ENCODE assay signal across 8 cellular contexts in the genomic region with DNA sequence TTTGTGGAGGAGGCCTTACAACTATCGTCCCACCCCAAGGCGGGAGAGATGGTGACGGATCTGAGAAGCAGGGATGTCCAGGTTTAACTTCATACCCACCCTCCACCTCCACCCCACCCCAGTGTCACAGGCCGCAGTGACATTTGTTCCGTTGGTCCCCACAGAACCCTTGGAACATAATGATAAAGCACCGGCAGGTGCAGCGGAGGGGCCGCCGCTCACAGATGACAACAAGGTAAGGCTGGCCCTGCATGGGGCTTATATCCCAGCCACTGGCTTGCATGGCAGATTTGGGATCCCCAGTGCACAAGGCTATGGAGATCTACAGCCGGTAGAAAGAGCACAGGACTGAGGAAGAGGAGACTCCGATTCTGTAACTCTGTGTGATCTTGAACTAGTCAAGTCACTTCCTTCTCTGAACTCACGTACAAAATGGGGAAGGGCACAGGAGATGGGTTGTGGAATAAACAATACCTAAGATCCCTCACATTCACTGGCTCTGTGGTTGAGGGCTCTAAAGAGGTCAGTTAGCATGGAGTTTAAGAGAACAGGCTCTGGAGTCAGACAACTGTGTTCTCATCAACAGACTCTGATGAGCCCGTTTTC. TPM values are rescaled to one million over a fixed set of nuclear protein-coding genes. Genes with fewer than 3 reads are reported as not detected.
A peak's percentile ranks its signal among the peaks of the same experiment; 100 is the strongest.
DNase-seq lines count a peak whose midpoint lies in the region; ATAC-seq and TF ChIP-seq lines count a peak whose summit lies in the region.

No MANE protein-coding gene starts in this region.

- H3K14ac ChIP-seq in neuronal stem cell (ENCODE audit: low read length), result no peak overlapping the region

- H3K79me1 ChIP-seq in neuronal stem cell (ENCODE audit: low read depth, low read length), result peaks cover 6% of the 10 kb centered on the region

- H2BK5ac ChIP-seq in neuronal stem cell (ENCODE audit: low read length), result no peak overlapping the region

- no peak for TF ChIP-seq CTCF in RWPE2 (IDR thresholded peaks at IDR 0.05; ENCODE audit: poor library complexity, severe bottlenecking)
- no peak for TF ChIP-seq CTCF in epithelial cell of esophagus (IDR thresholded peaks at IDR 0.05; ENCODE audit: insufficient read depth, low read depth, low read length, missing control alignments)

- H3K4ac ChIP-seq in neuronal stem cell (ENCODE audit: low read length), result no peak overlapping the region

- H2AK5ac ChIP-seq in neuronal stem cell (ENCODE audit: low read depth, low read length), result no peak overlapping the region

- H3K9ac ChIP-seq in neuronal stem cell (ENCODE audit: low read depth, low read length, poor library complexity), result peak overlapping the region; percentile 92

- H3K4me2 ChIP-seq in neuronal stem cell (ENCODE audit: insufficient read depth, low read length, poor library complexity, severe bottlenecking), result peak overlapping the region; percentile 72

- ATAC-seq in GM21723 (IDR thresholded peaks at IDR 0.05; ENCODE audit: unreplicated experiment), result peak; percentile 10
- ATAC-seq in RWPE2 (ENCODE audit: low read depth), result no peak
- ATAC-seq in GM21619 (IDR thresholded peaks at IDR 0.05; ENCODE audit: unreplicated experiment), result no peak
- no peak for ATAC-seq in HG02884 (IDR thresholded peaks at IDR 0.05; ENCODE audit: unreplicated experiment)

- peaks cover 4% of the 10 kb centered on the region for H3K4me1 ChIP-seq in RWPE2 (ENCODE audit: insufficient read depth, poor library complexity, severe bottlenecking)
- peaks cover 8 to 9% of the 10 kb centered on the region in 2 donors for H3K4me1 ChIP-seq in neuronal stem cell (ENCODE audit: control insufficient read depth in 2 of 2, insufficient read depth in 1 of 2, low read depth in 1 of 2, low read length in 2 of 2)

- DNase-seq in RWPE2 (ENCODE audit: low spot score) (no peak), epithelial cell of esophagus (ENCODE audit: low read depth) (no peak), neuronal stem cell (ENCODE audit: low spot score) (no peak), T1000 (lab: John Stamatoyannopoulos, UW) (no peak), NCI-H2196 (lab: John Stamatoyannopoulos, UW; ENCODE audit: unreplicated experiment) (no peak)

- H3K4me3 ChIP-seq in RWPE2 (ENCODE audit: severe bottlenecking) (peak overlapping the region; percentile 94), epithelial cell of esophagus (ENCODE audit: low read length) (peak overlapping the region; percentile 87), neuronal stem cell (ENCODE audit: low read length in 2 of 2) (peak overlapping the region; percentile 88 to 98)

- no peak overlapping the region for H4K8ac ChIP-seq in neuronal stem cell (ENCODE audit: low read depth, low read length)

- H3K36me3 ChIP-seq in RWPE2 (ENCODE audit: low read depth) (peaks cover 50% of the 10 kb centered on the region), neuronal stem cell (replicated peaks in 1 of 2; ENCODE audit: control insufficient read depth in 2 of 2, insufficient read depth in 2 of 2, low read length in 2 of 2) (peaks cover 15 to 33% of the 10 kb centered on the region in 2 donors)

- H3K9me3 ChIP-seq in RWPE2 (ENCODE audit: severe bottlenecking) (no peaks in the 10 kb centered on the region), neuronal stem cell (replicated peaks in 1 of 2; ENCODE audit: control insufficient read depth in 2 of 2, insufficient read depth in 1 of 2, low read depth in 1 of 2, low read length in 2 of 2) (no peaks in the 10 kb centered on the region)

- H4K91ac ChIP-seq in neuronal stem cell (ENCODE audit: low read depth, low read length, poor library complexity), result no peak overlapping the region

- no peak overlapping the region for H2BK12ac ChIP-seq in neuronal stem cell (ENCODE audit: low read length)

- peak overlapping the region; percentile 90 for H2AFZ ChIP-seq in neuronal stem cell (ENCODE audit: low read length)

- no peak overlapping the region for H3K23ac ChIP-seq in neuronal stem cell (ENCODE audit: low read depth, low read length, poor library complexity)

- H2BK15ac ChIP-seq in neuronal stem cell (ENCODE audit: low read length), result no peak overlapping the region

- WGBS in neuronal stem cell (ENCODE audit: extremely low coverage in 2 of 2, insufficient read length in 2 of 2, insufficient replicate concordance in 1 of 2), 2 donors, result no CpG with 5 or more reads among the region's 13 CpGs

- H2BK120ac ChIP-seq in neuronal stem cell (ENCODE audit: low read depth, low read length), result no peak overlapping the region

- no peaks in the 10 kb centered on the region for H3K27me3 ChIP-seq in RWPE2 (ENCODE audit: insufficient read depth, poor library complexity, severe bottlenecking)
- no peaks in the 10 kb centered on the region for H3K27me3 ChIP-seq in neuronal stem cell (ENCODE audit: control insufficient read depth in 3 of 3, insufficient read depth in 3 of 3, low read depth in 1 of 3, low read length in 3 of 3)

- no peak overlapping the region for H3K18ac ChIP-seq in neuronal stem cell (ENCODE audit: low read length)

- peak overlapping the region; percentile 37 for H3K27ac ChIP-seq in RWPE2 (ENCODE audit: poor library complexity, severe bottlenecking)
- H3K27ac ChIP-seq in neuronal stem cell (replicated peaks; ENCODE audit: low read length), result no peak overlapping the region

RNA-seq across cellular contexts. Expression of gene DNTTIP1, which starts 0.9 kb away (rescaled TPM):
- polyA plus RNA-seq in neuronal stem cell (2013, experiment 1 of 2), result 39.9 TPM
- 38.2 TPM for polyA plus RNA-seq in neuronal stem cell (2013, experiment 2 of 2)

RNA-seq across cellular contexts. Expression of gene WFDC3, which starts 0.9 kb away (rescaled TPM):
- 0.32 TPM for polyA plus RNA-seq in neuronal stem cell (2013, experiment 1 of 2)
- polyA plus RNA-seq in neuronal stem cell (2013, experiment 2 of 2), result 0.30 TPM

RNA-seq across cellular contexts. Expression of gene UBE2C, which starts 19.8 kb away (rescaled TPM):
- 545 TPM for polyA plus RNA-seq in neuronal stem cell (2013, experiment 1 of 2)
- polyA plus RNA-seq in neuronal stem cell (2013, experiment 2 of 2), result 552 TPM

RNA-seq across cellular contexts. Expression of gene TNNC2, which starts 34.5 kb away (rescaled TPM):
- 0.40 TPM for polyA plus RNA-seq in neuronal stem cell (2013, experiment 1 of 2)
- polyA plus RNA-seq in neuronal stem cell (2013, experiment 2 of 2), result 0.60 TPM

RNA-seq across cellular contexts. Expression of gene SNX21, which starts 41.0 kb away (rescaled TPM):
- 8.8 TPM for polyA plus RNA-seq in neuronal stem cell (2013, experiment 1 of 2)
- 9.3 TPM for polyA plus RNA-seq in neuronal stem cell (2013, experiment 2 of 2)
